In genomic region chr2:149715005-149715592, GRCh38 we compare ENCODE assay signal across 8 cellular contexts.
A peak's percentile ranks its signal among the peaks of the same experiment; 100 is the strongest.
DNase-seq lines count a peak whose midpoint lies in the region; ATAC-seq and TF ChIP-seq lines count a peak whose summit lies in the region.

No MANE protein-coding gene starts in this region.

- no peaks in the 10 kb centered on the region for H3K27me3 ChIP-seq in PC-9 (ENCODE audit: insufficient read depth, low read depth)
- no peaks in the 10 kb centered on the region for H3K27me3 ChIP-seq in foreskin keratinocyte

- TF ChIP-seq CTCF in GM12873 (IDR thresholded peaks at IDR 0.05; ENCODE audit: insufficient read depth, low read depth, low read length, missing control alignments) (peak; percentile 66), HFF-Myc (IDR thresholded peaks at IDR 0.05; ENCODE audit: low read depth, low read length, missing control alignments) (peak; percentile 76), PC-9 (conservative IDR thresholded peaks at IDR 0.05) (peak; percentile 47), foreskin keratinocyte (conservative IDR thresholded peaks at IDR 0.05) (peak; percentile 80)

- H3K4me1 ChIP-seq in PC-9 (replicated peaks; ENCODE audit: insufficient read depth), result no peaks in the 10 kb centered on the region
- H3K4me1 ChIP-seq in foreskin keratinocyte, result no peaks in the 10 kb centered on the region

- ATAC-seq in foreskin keratinocyte, result peak; percentile 88
- ATAC-seq in HG02571 (IDR thresholded peaks at IDR 0.05; ENCODE audit: unreplicated experiment), result no peak

- no peaks in the 10 kb centered on the region for H3F3A ChIP-seq in PC-9 (ENCODE audit: insufficient read depth, low read depth)

- H3K4me2 ChIP-seq in PC-9, result no peak overlapping the region

- no peaks in the 10 kb centered on the region for H4K20me1 ChIP-seq in PC-9 (ENCODE audit: insufficient read depth)

- CTCF ChIA-PET in PC-9 (lab: Charles Lee), result no interaction called here

- H3K79me2 ChIP-seq in PC-9 (ENCODE audit: low read depth), result no peaks in the 10 kb centered on the region

- POLR2A ChIA-PET in PC-9 (lab: Charles Lee; ENCODE audit: unreplicated experiment), result no interaction called here

- DNase-seq in HFF-Myc (ENCODE audit: extremely low read depth, low read depth), result peak; percentile 56
- peak in 1 of 2 experiments; percentile 10 for DNase-seq in PC-9
- DNase-seq in foreskin keratinocyte, result peak in 1 of 2 donors; percentile 50
- DNase-seq in head of caudate nucleus, result no peak
- no peak for DNase-seq in SHP77 (lab: John Stamatoyannopoulos, UW)
- no peak for DNase-seq in globus pallidus (ENCODE audit: low spot score)

- intact Hi-C loops in PC-9 (cut with micrococcal nuclease; ENCODE audit: unreplicated experiment) (loop anchor here (2.0 kb wide), 1 partner anchor 118 kb away; no protein-coding TSS in a partner anchor), head of caudate nucleus (cut with DNase I) (no loop called here)

- H3K27ac ChIP-seq in PC-9 (no peak overlapping the region), foreskin keratinocyte (no peak overlapping the region)

- BruUV-seq in PC-9 (replicated peaks; lab: Mats Ljungman, UMichigan), result no TSS peak

- no peaks in the 10 kb centered on the region for H3K9me2 ChIP-seq in PC-9 (ENCODE audit: insufficient read depth)

- no peaks in the 10 kb centered on the region for H3K36me3 ChIP-seq in PC-9 (ENCODE audit: low read depth)

- H3K4me3 ChIP-seq in HFF-Myc (replicated peaks; ENCODE audit: low read depth, low read length), result no peak overlapping the region
- H3K4me3 ChIP-seq in PC-9, result no peak overlapping the region

- no peaks in the 10 kb centered on the region for H3K9me3 ChIP-seq in PC-9 (ENCODE audit: insufficient read depth, low read depth)

- H2AFZ ChIP-seq in PC-9, result no peak overlapping the region
